21 cellular contexts compared by ENCODE assay signal in genomic region chr3:188310270-188310710, GRCh38.
DNase-seq lines count a peak whose midpoint lies in the region; ATAC-seq and TF ChIP-seq lines count a peak whose summit lies in the region.
"Had no signal": no experiment of that assay in that cellular context is flagged by ENCODE, and none has a peak within 500 bp of the region (broad histone marks: within the 10 kb centered on the region; RNA-seq: fewer than 3 reads in every experiment).

No MANE protein-coding gene starts in this region.

- peaks cover 19% of the 10 kb centered on the region for H3K4me1 Mint-ChIP-seq in central memory CD8-positive, alpha-beta T cell
- H3K4me1 Mint-ChIP-seq in stimulated activated naive CD8-positive, alpha-beta T cell treated with anti-CD3 and anti-CD28 coated beads, Interleukin-15, amount 100 ng/mL, for 72 hours, result peaks cover 30% of the 10 kb centered on the region
- H3K4me1 Mint-ChIP-seq: mesothelial cell of epicardium had no signal

- H3K4me1 ChIP-seq in OCI-LY7 (ENCODE audit: insufficient read depth, low read length, poor library complexity, severe bottlenecking), result peaks cover 9% of the 10 kb centered on the region
- H3K4me1 ChIP-seq: colonic mucosa, Peyer's patch had no signal

- H3K36me3 ChIP-seq in OCI-LY7 (ENCODE audit: insufficient read depth, low read length), result peaks cover 7% of the 10 kb centered on the region; the same call in 1 of the 2 replicates
- H3K36me3 ChIP-seq: colonic mucosa, Peyer's patch, WERI-Rb-1 had no signal

- H4K20me1 ChIP-seq in OCI-LY7 (ENCODE audit: insufficient read depth, low read length), result no peaks in the 10 kb centered on the region
- H4K20me1 ChIP-seq: BLaER1 had no signal

- peaks cover 4% of the 10 kb centered on the region for H3K36me3 Mint-ChIP-seq in central memory CD8-positive, alpha-beta T cell (ENCODE audit: insufficient read depth)

- no peaks in the 10 kb centered on the region for H3K9me3 Mint-ChIP-seq in central memory CD8-positive, alpha-beta T cell
- no peaks in the 10 kb centered on the region for H3K9me3 Mint-ChIP-seq in stimulated activated naive CD8-positive, alpha-beta T cell treated with anti-CD3 and anti-CD28 coated beads, Interleukin-15, amount 100 ng/mL, for 72 hours
- H3K9me3 Mint-ChIP-seq: mesothelial cell of epicardium had no signal

- no peak for TF ChIP-seq CTCF in OCI-LY7 (conservative IDR thresholded peaks at IDR 0.05; ENCODE audit: low read length)

- no peaks in the 10 kb centered on the region; the same call in 1 of the 2 replicates for H3K9me3 ChIP-seq in OCI-LY7 (ENCODE audit: low read length)
- H3K9me3 ChIP-seq: colonic mucosa, Peyer's patch, thoracic aorta had no signal

- H3K27me3 Mint-ChIP-seq in central memory CD8-positive, alpha-beta T cell, result no peaks in the 10 kb centered on the region
- no peaks in the 10 kb centered on the region for H3K27me3 Mint-ChIP-seq in stimulated activated naive CD8-positive, alpha-beta T cell treated with anti-CD3 and anti-CD28 coated beads, Interleukin-15, amount 100 ng/mL, for 72 hours

- no peak overlapping the region for H2AFZ ChIP-seq in OCI-LY7 (ENCODE audit: low read length)

- H3K4me2 ChIP-seq in OCI-LY7 (ENCODE audit: low read length), result no peak overlapping the region

- POLR2A ChIA-PET in OCI-LY7 (lab: Charles Lee), result interaction anchor here (0.7 to 1.9 kb wide), 3 partner anchors 12 to 1178 kb away, joined by 4 to 6 read pairs (median 4); no protein-coding TSS in a partner anchor

- peak overlapping the region; percentile 36 for H3K4me3 Mint-ChIP-seq in central memory CD8-positive, alpha-beta T cell
- peak overlapping the region; percentile 63 to 71 for H3K4me3 Mint-ChIP-seq in stimulated activated naive CD8-positive, alpha-beta T cell treated with anti-CD3 and anti-CD28 coated beads, Interleukin-15, amount 100 ng/mL, for 72 hours
- H3K4me3 Mint-ChIP-seq: mesothelial cell of epicardium had no signal

- intact Hi-C loops in left ventricle myocardium superior (cut with micrococcal nuclease), result no loop called here
- intact Hi-C loops in Right ventricle myocardium superior (cut with DNase I), result no loop called here
- intact Hi-C loops in OCI-LY7 (cut with micrococcal nuclease; ENCODE audit: unreplicated experiment), result no loop called here

- no peaks in the 10 kb centered on the region for H3K9me2 ChIP-seq in OCI-LY7 (ENCODE audit: insufficient read depth, low read length)

- H3K27ac Mint-ChIP-seq in central memory CD8-positive, alpha-beta T cell (ENCODE audit: low read depth), result peak overlapping the region; percentile 77
- peak overlapping the region; percentile 55 to 90 for H3K27ac Mint-ChIP-seq in stimulated activated naive CD8-positive, alpha-beta T cell treated with anti-CD3 and anti-CD28 coated beads, Interleukin-15, amount 100 ng/mL, for 72 hours
- H3K27ac Mint-ChIP-seq: mesothelial cell of epicardium had no signal

- no TSS peak for BruUV-seq in OCI-LY7 (replicated peaks; lab: Mats Ljungman, UMichigan)

- H3K27ac ChIP-seq in OCI-LY7 (ENCODE audit: low read depth, low read length, poor library complexity, severe bottlenecking), result no peak overlapping the region
- H3K27ac ChIP-seq: BLaER1, colonic mucosa, epithelial cell of prostate, Peyer's patch, thoracic aorta, WERI-Rb-1 had no signal

- CTCF ChIA-PET in OCI-LY7 (lab: Charles Lee; ENCODE audit: unreplicated experiment), result no interaction called here

- DNase-seq in left ventricle myocardium superior (no peak), Right ventricle myocardium superior (no peak), OCI-LY7 (ENCODE audit: low spot score) (no peak), hippocampal formation (lab: John Stamatoyannopoulos, UW) (no peak), iPS-NIHi11 (ENCODE audit: low spot score) (no peak)
- no peak for DNase-seq in central memory CD8-positive, alpha-beta T cell (ENCODE audit: low spot score in 2 of 2)
- no peak for DNase-seq in stimulated activated naive CD8-positive, alpha-beta T cell treated with anti-CD3 and anti-CD28 coated beads, Interleukin-15, amount 100 ng/mL, for 72 hours
- DNase-seq: aorta, colonic mucosa, GOT3, kidney, NCI-H2081, NCI-H526, Peyer's patch, right cardiac atrium, WERI-Rb-1 had no signal

- no peak overlapping the region for H3K4me3 ChIP-seq in OCI-LY7 (ENCODE audit: low read depth, low read length, poor library complexity, severe bottlenecking)
- H3K4me3 ChIP-seq: BLaER1, colonic mucosa, Peyer's patch, thoracic aorta had no signal

- no peaks in the 10 kb centered on the region for H3K79me2 ChIP-seq in OCI-LY7 (ENCODE audit: insufficient read depth, low read depth, low read length)

- ATAC-seq in left ventricle myocardium superior (peak; percentile 25), Right ventricle myocardium superior (ENCODE audit: poor library complexity) (no peak), HG03432 (IDR thresholded peaks at IDR 0.05; ENCODE audit: unreplicated experiment) (peak; percentile 2)
- no peak for ATAC-seq in central memory CD8-positive, alpha-beta T cell (replicated peaks; ENCODE audit: extremely low read depth, poor library complexity, severe bottlenecking)
- ATAC-seq in stimulated activated naive CD8-positive, alpha-beta T cell treated with anti-CD3 and anti-CD28 coated beads, Interleukin-15, amount 100 ng/mL, for 72 hours, result peak; percentile 32

Comparison
In these comparisons a context has a peak if more than half of its experiments do, and no peak if none do; other contexts are left out.
1. ATAC-seq: peak in left ventricle myocardium superior (single experiment), HG03432 (single experiment) and stimulated activated naive CD8-positive, alpha-beta T cell treated with anti-CD3 and anti-CD28 coated beads, Interleukin-15, amount 100 ng/mL, for 72 hours (single experiment); none in Right ventricle myocardium superior (single experiment) and central memory CD8-positive, alpha-beta T cell (single experiment).